Comparison of ENCODE assay signal across 13 cellular contexts in the genomic region with DNA sequence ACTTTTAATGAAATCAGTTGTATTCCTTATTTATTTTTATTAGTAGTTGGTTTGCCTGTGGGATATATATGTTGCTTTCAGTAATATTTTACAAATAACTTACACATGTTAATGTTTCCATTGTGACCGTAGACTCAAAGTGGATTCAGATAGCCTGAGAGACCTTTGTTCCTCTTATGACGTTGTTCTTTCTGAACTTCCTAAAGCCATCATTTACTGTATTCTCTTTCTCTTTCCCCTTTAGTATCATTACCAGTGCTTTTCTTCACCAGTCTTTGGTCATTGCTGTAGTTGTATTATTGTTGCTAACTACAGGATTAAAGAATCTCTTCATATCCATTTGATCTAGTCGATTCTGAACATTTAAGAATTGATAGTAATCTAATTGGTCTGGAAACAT. TPM values are rescaled to one million over a fixed set of nuclear protein-coding genes. Genes with fewer than 3 reads are reported as not detected.
A peak's percentile ranks its signal among the peaks of the same experiment; 100 is the strongest.
DNase-seq lines count a peak whose midpoint lies in the region; ATAC-seq and TF ChIP-seq lines count a peak whose summit lies in the region.
"Had no signal": no experiment of that assay in that cellular context is flagged by ENCODE, and none has a peak within 500 bp of the region (broad histone marks: within the 10 kb centered on the region; RNA-seq: fewer than 3 reads in every experiment).

No MANE protein-coding gene starts in this region.

- intact Hi-C loops in A673 (cut with micrococcal nuclease; ENCODE audit: unreplicated experiment) = loop anchor here (5.0 to 10.0 kb wide), 2 partner anchors 78 to 140 kb away; no protein-coding TSS in a partner anchor
- intact Hi-C loops in activated T-helper 2 cell treated with anti-CD3 and anti-CD28 coated beads, Interferon-gamma antibody, Interleukin-2, Interleukin-4, amounts not matched to agents 10 μg/mL and 5 μg/mL and 100 μg/mL, durations not matched to agents 14 hours and 24 hours and 36 hours (cut with micrococcal nuclease) = loop anchor here (5.0 to 10.0 kb wide), 4 partner anchors 32 to 950 kb away; partner anchors contain the start of gene SMIM20

- H3K9me3 Mint-ChIP-seq in activated naive CD8-positive, alpha-beta T cell (ENCODE audit: low read depth) = no peaks in the 10 kb centered on the region
- H3K9me3 Mint-ChIP-seq in naive B cell (no peaks in the 10 kb centered on the region), nephron progenitor cell (no peaks in the 10 kb centered on the region)
- no peaks in the 10 kb centered on the region for H3K9me3 Mint-ChIP-seq in activated T-helper 2 cell treated with anti-CD3 and anti-CD28 coated beads, Interferon-gamma antibody, Interleukin-2, Interleukin-4, amounts not matched to agents 10 μg/mL and 5 μg/mL and 100 μg/mL, durations not matched to agents 14 hours and 24 hours and 36 hours
- H3K9me3 Mint-ChIP-seq: activated T-cell treated with anti-CD3 and anti-CD28 coated beads, Interleukin-2, amount 50 U/mL, for 24 hours had no signal

- peak overlapping the region; percentile 25 for H3K4me3 Mint-ChIP-seq in activated naive CD8-positive, alpha-beta T cell
- H3K4me3 Mint-ChIP-seq in naive B cell (peak overlapping the region in 6 of 8 donors; percentile 39 to 85 (median 72)), nephron progenitor cell (no peak overlapping the region)
- no peak overlapping the region for H3K4me3 Mint-ChIP-seq in activated T-helper 2 cell treated with anti-CD3 and anti-CD28 coated beads, Interferon-gamma antibody, Interleukin-2, Interleukin-4, amounts not matched to agents 10 μg/mL and 5 μg/mL and 100 μg/mL, durations not matched to agents 14 hours and 24 hours and 36 hours (ENCODE audit: low read depth)

- no peaks in the 10 kb centered on the region for H3K27me3 ChIP-seq in A673 (replicated peaks; ENCODE audit: insufficient read depth, low read depth, low read length, poor library complexity)
- H3K27me3 ChIP-seq in DOHH2 (ENCODE audit: control insufficient read depth, low read length) = no peaks in the 10 kb centered on the region
- no peaks in the 10 kb centered on the region for H3K27me3 ChIP-seq in tibial nerve
- H3K27me3 ChIP-seq: BE2C, cardiac muscle cell had no signal

- H3K36me3 Mint-ChIP-seq in activated naive CD8-positive, alpha-beta T cell = peaks cover 3% of the 10 kb centered on the region
- H3K36me3 Mint-ChIP-seq in naive B cell (peaks cover 0 to 3% of the 10 kb centered on the region in 2 donors), nephron progenitor cell (ENCODE audit: low read depth) (no peaks in the 10 kb centered on the region)
- H3K36me3 Mint-ChIP-seq in activated T-helper 2 cell treated with anti-CD3 and anti-CD28 coated beads, Interferon-gamma antibody, Interleukin-2, Interleukin-4, amounts not matched to agents 10 μg/mL and 5 μg/mL and 100 μg/mL, durations not matched to agents 14 hours and 24 hours and 36 hours (ENCODE audit: low read depth) = peaks cover 9% of the 10 kb centered on the region

- no peaks in the 10 kb centered on the region for H3K27me3 Mint-ChIP-seq in activated naive CD8-positive, alpha-beta T cell
- H3K27me3 Mint-ChIP-seq in naive B cell (no peaks in the 10 kb centered on the region), nephron progenitor cell (ENCODE audit: low read depth, poor library complexity) (no peaks in the 10 kb centered on the region)
- H3K27me3 Mint-ChIP-seq in activated T-helper 2 cell treated with anti-CD3 and anti-CD28 coated beads, Interferon-gamma antibody, Interleukin-2, Interleukin-4, amounts not matched to agents 10 μg/mL and 5 μg/mL and 100 μg/mL, durations not matched to agents 14 hours and 24 hours and 36 hours (ENCODE audit: low read depth) = no peaks in the 10 kb centered on the region
- H3K27me3 Mint-ChIP-seq: activated T-cell treated with anti-CD3 and anti-CD28 coated beads, Interleukin-2, amount 50 U/mL, for 24 hours had no signal

- TF ChIP-seq CTCF in A673 (conservative IDR thresholded peaks at IDR 0.05; ENCODE audit: low read depth, low read length) (no peak), DOHH2 (IDR thresholded peaks at IDR 0.05; ENCODE audit: low read depth, low read length, poor library complexity, severe bottlenecking) (no peak), tibial nerve (IDR thresholded peaks at IDR 0.05) (no peak), nephron progenitor cell (IDR thresholded peaks at IDR 0.05) (no peak)

- H3K9me3 ChIP-seq in A673 (ENCODE audit: low read depth, low read length, poor library complexity, severe bottlenecking) (no peaks in the 10 kb centered on the region), DOHH2 (ENCODE audit: control insufficient read depth, insufficient read depth, low read length) (no peaks in the 10 kb centered on the region), tibial nerve (no peaks in the 10 kb centered on the region)
- H3K9me3 ChIP-seq: BE2C had no signal

- no TSS peak for BruUV-seq in A673 (replicated peaks; lab: Mats Ljungman, UMichigan)

- peak overlapping the region; percentile 66 for H3K4me2 ChIP-seq in DOHH2 (ENCODE audit: low read length)

- CTCF ChIA-PET in A673 (lab: Charles Lee) = no interaction called here

- H3F3A ChIP-seq in DOHH2 (ENCODE audit: control insufficient read depth, insufficient read depth) = peaks cover 6% of the 10 kb centered on the region

- H4K20me1 ChIP-seq in DOHH2 (ENCODE audit: control insufficient read depth, insufficient read depth, low read depth, low read length) = peaks cover 25% of the 10 kb centered on the region

- POLR2A ChIA-PET in A673 (lab: Charles Lee; ENCODE audit: low non-redundant PET) = no interaction called here

- no peak for TF ChIP-seq POLR2A in tibial nerve (IDR thresholded peaks at IDR 0.05)

- H3K27ac ChIP-seq in A673 (ENCODE audit: low read depth, low read length, poor library complexity, severe bottlenecking) (peak overlapping the region; percentile 8), DOHH2 (ENCODE audit: low read depth, low read length) (no peak overlapping the region), tibial nerve (peak overlapping the region in 1 of 4 donors; percentile 33)
- H3K27ac ChIP-seq: cardiac muscle cell, HL-60, WERI-Rb-1 had no signal

- peaks cover 92% of the 10 kb centered on the region for H3K79me2 ChIP-seq in DOHH2 (ENCODE audit: control insufficient read depth, low read length)

- H3K36me3 ChIP-seq in A673 (ENCODE audit: insufficient read depth, low read length, poor library complexity, severe bottlenecking) = no peaks in the 10 kb centered on the region
- H3K36me3 ChIP-seq in DOHH2 (ENCODE audit: control insufficient read depth, low read length) = peaks cover 31% of the 10 kb centered on the region
- H3K36me3 ChIP-seq in tibial nerve = no peaks in the 10 kb centered on the region
- H3K36me3 ChIP-seq: cardiac muscle cell, WERI-Rb-1 had no signal

- 65 to 67% methylated on average over 3 of the region's 3 CpGs for WGBS in tibial nerve, 2 donors

- TF ChIP-seq EP300 in tibial nerve (IDR thresholded peaks at IDR 0.05) = no peak

- H3K27ac Mint-ChIP-seq in activated naive CD8-positive, alpha-beta T cell = peak overlapping the region; percentile 4
- H3K27ac Mint-ChIP-seq in naive B cell (peak overlapping the region in 1 of 6 donors; percentile 34), nephron progenitor cell (no peak overlapping the region)
- no peak overlapping the region for H3K27ac Mint-ChIP-seq in activated T-helper 2 cell treated with anti-CD3 and anti-CD28 coated beads, Interferon-gamma antibody, Interleukin-2, Interleukin-4, amounts not matched to agents 10 μg/mL and 5 μg/mL and 100 μg/mL, durations not matched to agents 14 hours and 24 hours and 36 hours
- H3K27ac Mint-ChIP-seq: activated T-cell treated with anti-CD3 and anti-CD28 coated beads, Interleukin-2, amount 50 U/mL, for 24 hours had no signal

- H3K4me1 Mint-ChIP-seq in activated naive CD8-positive, alpha-beta T cell (ENCODE audit: low read depth) = peaks cover 70% of the 10 kb centered on the region
- H3K4me1 Mint-ChIP-seq in naive B cell = peaks cover 59 to 73% (median 73%) of the 10 kb centered on the region in 3 donors
- peaks cover 48% of the 10 kb centered on the region for H3K4me1 Mint-ChIP-seq in activated T-helper 2 cell treated with anti-CD3 and anti-CD28 coated beads, Interferon-gamma antibody, Interleukin-2, Interleukin-4, amounts not matched to agents 10 μg/mL and 5 μg/mL and 100 μg/mL, durations not matched to agents 14 hours and 24 hours and 36 hours (ENCODE audit: low read depth)
- H3K4me1 Mint-ChIP-seq in nephron progenitor cell = peaks cover 51% of the 10 kb centered on the region

- no peaks in the 10 kb centered on the region for H3K9me2 ChIP-seq in DOHH2 (replicated peaks; ENCODE audit: control insufficient read depth, low read length)

- no peak overlapping the region for H3K4me3 ChIP-seq in A673 (ENCODE audit: low read depth, low read length, poor library complexity, severe bottlenecking)
- H3K4me3 ChIP-seq in DOHH2 (ENCODE audit: low read length) = peak overlapping the region; percentile 7; the same call in 1 of the 2 replicates
- no peak overlapping the region for H3K4me3 ChIP-seq in tibial nerve
- H3K4me3 ChIP-seq: cardiac muscle cell had no signal

- H3K4me1 ChIP-seq in A673 (ENCODE audit: insufficient read depth, low read length, poor library complexity, severe bottlenecking) = peaks cover 77% of the 10 kb centered on the region
- H3K4me1 ChIP-seq in DOHH2 (ENCODE audit: control insufficient read depth, low read length) = peaks cover 73% of the 10 kb centered on the region
- H3K4me1 ChIP-seq in tibial nerve = peaks cover 0 to 45% (median 16%) of the 10 kb centered on the region in 4 donors
- H3K4me1 ChIP-seq: BE2C had no signal

- no peak for DNase-seq in A673 (ENCODE audit: low spot score)
- DNase-seq in naive B cell = no peak
- no peak for DNase-seq in activated T-helper 2 cell treated with anti-CD3 and anti-CD28 coated beads, Interferon-gamma antibody, Interleukin-2, Interleukin-4, amounts not matched to agents 10 μg/mL and 5 μg/mL and 100 μg/mL, durations not matched to agents 14 hours and 24 hours and 36 hours (ENCODE audit: low spot score)
- no peak for DNase-seq in tibial nerve (ENCODE audit: low spot score in 2 of 2)
- no peak for DNase-seq in SW 1271 (lab: John Stamatoyannopoulos, UW)
- no peak for DNase-seq in nephron progenitor cell
- DNase-seq: activated T-cell treated with anti-CD3 and anti-CD28 coated beads, Interleukin-2, amount 50 U/mL, for 24 hours; BE2C; WERI-Rb-1 had no signal

- ATAC-seq in naive B cell (ENCODE audit: low read depth in 2 of 2) = no peak

RNA-seq across cellular contexts. Expression of gene STIM2, which starts 4.3 kb away (rescaled TPM):
- total RNA-seq in A673 (2021) (56.1 and 59.0 TPM in 2 replicates), tibial nerve (10 to 100 TPM; 20.1 to 26.2 (median 21.8) TPM)
- polyA plus RNA-seq in naive B cell (ENCODE audit: low read depth in 6 of 6) = 10 to 100 TPM; 35.5 to 63.2 (median 46.0) TPM
- total RNA-seq in activated T-helper 2 cell treated with anti-CD3 and anti-CD28 coated beads, Interferon-gamma antibody, Interleukin-2, Interleukin-4, amounts not matched to agents 10 μg/mL and 5 μg/mL and 100 μg/mL, durations not matched to agents 14 hours and 24 hours and 36 hours = 35.5 and 37.1 TPM in 2 replicates

Comparison
In these comparisons a context has a peak if more than half of its experiments do, and no peak if none do; other contexts are left out.
1. H3K4me3 Mint-ChIP-seq: peak in activated naive CD8-positive, alpha-beta T cell (single experiment) and naive B cell (6 of 8); none in activated T-helper 2 cell treated with anti-CD3 and anti-CD28 coated beads, Interferon-gamma antibody, Interleukin-2, Interleukin-4, amounts not matched to agents 10 μg/mL and 5 μg/mL and 100 μg/mL, durations not matched to agents 14 hours and 24 hours and 36 hours (single experiment) and nephron progenitor cell (single experiment).